Comparison of ENCODE assay signal across 2 cellular contexts in the genomic region with DNA sequence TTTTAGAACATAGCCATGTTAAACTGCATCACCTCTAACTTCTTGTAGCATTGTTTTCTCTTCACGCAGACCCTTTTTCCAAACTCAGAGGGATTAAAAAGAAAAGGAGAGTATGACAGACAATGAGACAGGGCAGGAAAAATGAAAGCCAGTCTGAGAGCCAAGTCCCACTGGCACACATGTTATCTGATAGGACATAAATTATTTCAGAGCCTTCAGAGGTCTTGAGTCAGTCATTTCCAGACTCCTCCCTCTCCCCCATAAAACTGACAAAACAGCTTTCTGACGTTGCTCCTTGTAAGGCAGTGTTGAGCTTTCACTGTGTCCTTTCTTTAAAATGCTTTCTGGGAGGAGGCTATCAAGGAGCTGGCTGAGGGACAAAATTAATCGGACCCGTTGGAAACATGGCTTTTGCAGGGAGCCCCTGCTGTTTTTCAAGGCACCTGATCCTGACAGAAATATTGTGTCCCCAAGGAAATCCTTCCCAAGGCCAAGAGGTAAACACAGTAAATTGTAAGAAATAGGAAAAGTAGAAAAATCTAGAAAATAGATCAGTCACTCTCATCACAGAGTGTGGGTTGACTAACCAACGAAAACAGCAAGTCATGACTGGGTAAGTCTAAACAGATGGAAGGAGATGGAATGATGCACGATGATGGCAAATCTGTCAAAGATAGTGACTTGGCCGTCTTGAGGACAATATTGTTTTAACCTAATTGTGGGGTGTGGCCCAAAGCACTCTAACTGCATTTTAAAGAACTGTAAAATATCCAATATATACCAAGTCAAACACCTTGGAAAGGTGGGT.
TF ChIP-seq lines count a peak whose summit lies in the region.

No MANE protein-coding gene starts in this region.

TF ChIP-seq in IMR-90, 13 proteins besides CTCF, POLR2A, EP300 and RAD21:
- TF ChIP-seq RFX5 (IDR thresholded peaks at IDR 0.05; ENCODE audit: low read depth, low read length) (no peak), NFE2L2 (IDR thresholded peaks at IDR 0.05; ENCODE audit: low read depth, low read length) (0 out of 2 replicates have a peak, but pooled peaks have one; percentile 7), MAZ (IDR thresholded peaks at IDR 0.05; ENCODE audit: borderline replicate concordance, low read depth, low read length) (no peak), SMC3 (IDR thresholded peaks at IDR 0.05; ENCODE audit: low read depth, low read length) (no peak), CEBPB (IDR thresholded peaks at IDR 0.05; ENCODE audit: low read depth, low read length) (no peak)

TF ChIP-seq in K562, 482 proteins besides CTCF, POLR2A, EP300 and RAD21:
- no peak for TF ChIP-seq NR1H2 (CRISPR knock-in tag; IDR thresholded peaks at IDR 0.05)
- TF ChIP-seq, protein P1, sequence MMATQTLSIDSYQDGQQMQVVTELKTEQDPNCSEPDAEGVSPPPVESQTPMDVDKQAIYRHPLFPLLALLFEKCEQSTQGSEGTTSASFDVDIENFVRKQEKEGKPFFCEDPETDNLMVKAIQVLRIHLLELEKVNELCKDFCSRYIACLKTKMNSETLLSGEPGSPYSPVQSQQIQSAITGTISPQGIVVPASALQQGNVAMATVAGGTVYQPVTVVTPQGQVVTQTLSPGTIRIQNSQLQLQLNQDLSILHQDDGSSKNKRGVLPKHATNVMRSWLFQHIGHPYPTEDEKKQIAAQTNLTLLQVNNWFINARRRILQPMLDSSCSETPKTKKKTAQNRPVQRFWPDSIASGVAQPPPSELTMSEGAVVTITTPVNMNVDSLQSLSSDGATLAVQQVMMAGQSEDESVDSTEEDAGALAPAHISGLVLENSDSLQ (IDR thresholded peaks at IDR 0.05): peak; percentile 88
- no peak for TF ChIP-seq TEAD2 (tag; IDR thresholded peaks at IDR 0.05)
- TF ChIP-seq NFE2 (IDR thresholded peaks at IDR 0.05; ENCODE audit: low read depth): peak; percentile 70
- peak; percentile 90 for TF ChIP-seq MAFG (tag; conservative IDR thresholded peaks at IDR 0.05)
- TF ChIP-seq KLF1 (tag; IDR thresholded peaks at IDR 0.05): no peak
- TF ChIP-seq, protein P2, sequence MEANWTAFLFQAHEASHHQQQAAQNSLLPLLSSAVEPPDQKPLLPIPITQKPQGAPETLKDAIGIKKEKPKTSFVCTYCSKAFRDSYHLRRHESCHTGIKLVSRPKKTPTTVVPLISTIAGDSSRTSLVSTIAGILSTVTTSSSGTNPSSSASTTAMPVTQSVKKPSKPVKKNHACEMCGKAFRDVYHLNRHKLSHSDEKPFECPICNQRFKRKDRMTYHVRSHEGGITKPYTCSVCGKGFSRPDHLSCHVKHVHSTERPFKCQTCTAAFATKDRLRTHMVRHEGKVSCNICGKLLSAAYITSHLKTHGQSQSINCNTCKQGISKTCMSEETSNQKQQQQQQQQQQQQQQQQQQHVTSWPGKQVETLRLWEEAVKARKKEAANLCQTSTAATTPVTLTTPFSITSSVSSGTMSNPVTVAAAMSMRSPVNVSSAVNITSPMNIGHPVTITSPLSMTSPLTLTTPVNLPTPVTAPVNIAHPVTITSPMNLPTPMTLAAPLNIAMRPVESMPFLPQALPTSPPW (CRISPR knock-in tag; IDR thresholded peaks at IDR 0.05): peak; percentile 77
- peak; percentile 62 for TF ChIP-seq ZNF316 (IDR thresholded peaks at IDR 0.05)
- 0 out of 4 replicates have a peak, but pooled peaks of 1 of the 2 experiments have one; percentile 33 for TF ChIP-seq ZNF639 (CRISPR knock-in tag; conservative IDR thresholded peaks at IDR 0.05 in 1 of 2, IDR thresholded peaks at IDR 0.05 in 1 of 2)
- TF ChIP-seq, protein P3, sequence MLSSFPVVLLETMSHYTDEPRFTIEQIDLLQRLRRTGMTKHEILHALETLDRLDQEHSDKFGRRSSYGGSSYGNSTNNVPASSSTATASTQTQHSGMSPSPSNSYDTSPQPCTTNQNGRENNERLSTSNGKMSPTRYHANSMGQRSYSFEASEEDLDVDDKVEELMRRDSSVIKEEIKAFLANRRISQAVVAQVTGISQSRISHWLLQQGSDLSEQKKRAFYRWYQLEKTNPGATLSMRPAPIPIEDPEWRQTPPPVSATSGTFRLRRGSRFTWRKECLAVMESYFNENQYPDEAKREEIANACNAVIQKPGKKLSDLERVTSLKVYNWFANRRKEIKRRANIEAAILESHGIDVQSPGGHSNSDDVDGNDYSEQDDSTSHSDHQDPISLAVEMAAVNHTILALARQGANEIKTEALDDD (IDR thresholded peaks at IDR 0.05): peak; percentile 82
- peak; percentile 42; the same call in 1 of the 2 replicates for TF ChIP-seq POLR2H (tag; IDR thresholded peaks at IDR 0.05; ENCODE audit: low read depth)
- peak; percentile 96 for TF ChIP-seq MEIS2 (IDR thresholded peaks at IDR 0.05; ENCODE audit: partially characterized antibody)
- TF ChIP-seq FOSL1 (tag; conservative IDR thresholded peaks at IDR 0.05): peak; percentile 55
- TF ChIP-seq ZNF197 (CRISPR knock-in tag; IDR thresholded peaks at IDR 0.05; ENCODE audit: low read depth): no peak
- no peak for TF ChIP-seq CREB1 (IDR thresholded peaks at IDR 0.05)
- TF ChIP-seq CREB1 (CRISPR knock-in tag; IDR thresholded peaks at IDR 0.05): no peak
- no peak for TF ChIP-seq ATF1 (CRISPR knock-in tag; IDR thresholded peaks at IDR 0.05)
- peak; percentile 74 for TF ChIP-seq ATF1 (tag; IDR thresholded peaks at IDR 0.05)
- no peak for TF ChIP-seq NRF1 (conservative IDR thresholded peaks at IDR 0.05 in 1 of 2, IDR thresholded peaks at IDR 0.05 in 1 of 2)
- TF ChIP-seq, protein P4, sequence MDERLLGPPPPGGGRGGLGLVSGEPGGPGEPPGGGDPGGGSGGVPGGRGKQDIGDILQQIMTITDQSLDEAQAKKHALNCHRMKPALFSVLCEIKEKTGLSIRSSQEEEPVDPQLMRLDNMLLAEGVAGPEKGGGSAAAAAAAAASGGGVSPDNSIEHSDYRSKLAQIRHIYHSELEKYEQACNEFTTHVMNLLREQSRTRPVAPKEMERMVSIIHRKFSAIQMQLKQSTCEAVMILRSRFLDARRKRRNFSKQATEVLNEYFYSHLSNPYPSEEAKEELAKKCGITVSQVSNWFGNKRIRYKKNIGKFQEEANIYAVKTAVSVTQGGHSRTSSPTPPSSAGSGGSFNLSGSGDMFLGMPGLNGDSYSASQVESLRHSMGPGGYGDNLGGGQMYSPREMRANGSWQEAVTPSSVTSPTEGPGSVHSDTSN (CRISPR knock-in tag; IDR thresholded peaks at IDR 0.05; ENCODE audit: low read depth): peak; percentile 46
- TF ChIP-seq, protein P4 (tag; conservative IDR thresholded peaks at IDR 0.05; ENCODE audit: low read depth): peak; percentile 97
- no peak for TF ChIP-seq IFI16 (CRISPR knock-in tag; IDR thresholded peaks at IDR 0.05)
- TF ChIP-seq C11orf30 (IDR thresholded peaks at IDR 0.05; ENCODE audit: low read depth): 0 out of 2 replicates have a peak, but pooled peaks have one; percentile 25
- peak; percentile 58 for TF ChIP-seq CREM (IDR thresholded peaks at IDR 0.05; ENCODE audit: low read depth)
